Comparison of ENCODE assay signal across 11 cellular contexts in the genomic region with DNA sequence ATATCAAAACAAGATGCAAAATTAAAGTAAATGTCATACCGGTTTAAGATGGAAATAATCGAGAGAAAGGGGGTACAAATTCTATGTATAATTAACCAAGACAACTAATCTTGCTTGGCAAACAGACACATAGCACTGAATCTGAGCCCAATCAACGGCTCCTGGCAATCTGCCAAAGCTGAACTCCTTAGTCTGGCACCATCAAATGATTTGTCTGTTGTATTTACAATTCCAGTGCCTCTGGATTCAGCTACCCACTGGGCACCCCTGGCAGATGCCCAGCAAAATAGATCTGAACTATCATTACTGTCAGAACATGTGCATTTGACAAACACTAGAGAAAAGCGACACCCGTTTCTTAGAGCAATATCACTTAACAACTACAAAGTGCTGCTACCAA. TPM values are rescaled to one million over a fixed set of nuclear protein-coding genes. Genes with fewer than 3 reads are reported as not detected.
DNase-seq lines count a peak whose midpoint lies in the region; ATAC-seq, FAIRE-seq and TF ChIP-seq lines count a peak whose summit lies in the region.
"Had no signal": no experiment of that assay in that cellular context is flagged by ENCODE, and none has a peak within 500 bp of the region (broad histone marks: within the 10 kb centered on the region; RNA-seq: fewer than 3 reads in every experiment).

No MANE protein-coding gene starts in this region.

- H3K27me3 ChIP-seq in suprapubic skin: no peaks in the 10 kb centered on the region
- H3K27me3 ChIP-seq: vagina had no signal

- TF ChIP-seq RAD21 in A549 (conservative IDR thresholded peaks at IDR 0.05 in 1 of 2, IDR thresholded peaks at IDR 0.05 in 1 of 2): no peak

- TF ChIP-seq POLR2A in A549 (IDR thresholded peaks at IDR 0.05; ENCODE audit: low read length) (no peak), suprapubic skin (IDR thresholded peaks at IDR 0.05) (no peak)

- H3K4me3 ChIP-seq in A549 (no peak overlapping the region), suprapubic skin (no peak overlapping the region)
- H3K4me3 ChIP-seq: vagina had no signal

- ATAC-seq in A549: no peak
- ATAC-seq in GM21423 (IDR thresholded peaks at IDR 0.05; ENCODE audit: unreplicated experiment): no peak
- ATAC-seq: activated T-cell treated with anti-CD3 and anti-CD28 coated beads, Interleukin-2, amount 50 U/mL, for 4 hours; natural killer cell treated with Interleukin-12 subunit alpha and Interleukin-12 subunit beta and Interleukin-15 and Interleukin-18, amount 100 ng/mL, for 72 hours had no signal

- H3K9me3 ChIP-seq in A549: no peaks in the 10 kb centered on the region
- H3K9me3 ChIP-seq in suprapubic skin: no peaks in the 10 kb centered on the region
- H3K9me3 ChIP-seq: vagina had no signal

- FAIRE-seq in A549 (lab: Jason Lieb, UNC): no peak

- TF ChIP-seq CTCF in A549 (IDR thresholded peaks at IDR 0.05) (no peak), suprapubic skin (IDR thresholded peaks at IDR 0.05) (no peak)

- peaks cover 17% of the 10 kb centered on the region for H3K4me1 ChIP-seq in A549
- peaks cover 45% of the 10 kb centered on the region for H3K4me1 ChIP-seq in suprapubic skin

- peak overlapping the region; percentile 35; the same call in 2 of the 3 replicates for H3K4me2 ChIP-seq in A549

- H3K27ac ChIP-seq in A549 (no peak overlapping the region), suprapubic skin (no peak overlapping the region)
- H3K27ac ChIP-seq: vagina had no signal

- no peaks in the 10 kb centered on the region for H3K36me3 ChIP-seq in suprapubic skin
- H3K36me3 ChIP-seq: vagina had no signal

- POLR2A ChIA-PET in A549 (lab: Yijun Ruan, JAX): no interaction called here

- 51% methylated on average over 5 of the region's 5 CpGs for WGBS in A549 (ENCODE audit: missing lambda C conversion rate)
- 34% methylated on average over 5 of the region's 5 CpGs for WGBS in suprapubic skin

- TF ChIP-seq EP300 in A549 (IDR thresholded peaks at IDR 0.05) (no peak), suprapubic skin (IDR thresholded peaks at IDR 0.05) (no peak)

- CTCF ChIA-PET in A549 (lab: Yijun Ruan, JAX): no interaction called here

- DNase-seq in A549 (ENCODE audit: low read depth in 1 of 2, low spot score in 1 of 2) (no peak), NCI-H1048 (lab: John Stamatoyannopoulos, UW) (peak; percentile 43), NCI-H69 (lab: John Stamatoyannopoulos, UW) (peak; percentile 98), kidney glomerular epithelial cell (lab: John Stamatoyannopoulos, UW) (peak; percentile 20), suprapubic skin (ENCODE audit: low spot score in 2 of 2) (no peak)
- no peak for DNase-seq in NK-92 treated with Interleukin-12 subunit alpha and Interleukin-12 subunit beta, amount 100 ng/mL, for 24 hours (lab: John Stamatoyannopoulos, UW)
- no peak for DNase-seq in activated CD4-positive, alpha-beta T cell treated with anti-CD3 and anti-CD28 coated beads, Interleukin-2, amount 50 U/mL, for 48 hours
- DNase-seq: activated T-cell treated with anti-CD3 and anti-CD28 coated beads, Interleukin-2, amount 50 U/mL, for 4 hours had no signal

TF ChIP-seq in A549, 52 proteins besides CTCF, POLR2A, EP300 and RAD21:
- TF ChIP-seq NPAS2 (CRISPR knock-in tag; IDR thresholded peaks at IDR 0.05; ENCODE audit: borderline replicate concordance) (no peak), SREBF2 (IDR thresholded peaks at IDR 0.05) (no peak), GATA3 (IDR thresholded peaks at IDR 0.05; ENCODE audit: borderline replicate concordance) (no peak), ZFP36 (IDR thresholded peaks at IDR 0.05; ENCODE audit: borderline replicate concordance, partially characterized antibody) (no peak), PBX3 (IDR thresholded peaks at IDR 0.05) (no peak), SMC3 (IDR thresholded peaks at IDR 0.05) (no peak), TP53 (CRISPR knock-in tag; IDR thresholded peaks at IDR 0.05) (no peak)

RNA-seq across cellular contexts. Expression of gene EGLN3, which starts 7.8 kb away (rescaled TPM):
- polyA plus RNA-seq in A549 (2011; rRNA removed) (15.4 and 27.7 TPM in 2 replicates), A549 (2017; fragmentation: RNase III; extraction: RNeasy Plus Mini Kit Qiagen cat#74134 plus additional on column Dnase treatment) (3.4 to 3.8 TPM (median 3.5 TPM) in 3 replicates)
- 2.1 and 2.8 TPM in 2 replicates for polyA plus RNA-seq in A549 (2012; cell fraction: cytosol; rRNA removed)
- polyA plus RNA-seq in A549 (2012; cell fraction: nucleus; rRNA removed): 2.4 TPM in 2 replicates
- 12.2 and 16.1 TPM in 2 replicates for polyA minus RNA-seq in A549 (2011; rRNA and poly(A)+ RNA removed)
- total RNA-seq in suprapubic skin: 100 to 1,000 TPM in 1 of 4 donors, 10 to 100 TPM in 3; 37.8 to 203 (median 73.2) TPM

Comparison
In these comparisons a context has a peak if more than half of its experiments do, and no peak if none do; other contexts are left out.
1. DNase-seq: peak in NCI-H1048 (single experiment), NCI-H69 (single experiment) and kidney glomerular epithelial cell (single experiment); none in A549 (0 of 2), NK-92 treated with Interleukin-12 subunit alpha and Interleukin-12 subunit beta, amount 100 ng/mL, for 24 hours (single experiment), suprapubic skin (0 of 2) and activated CD4-positive, alpha-beta T cell treated with anti-CD3 and anti-CD28 coated beads, Interleukin-2, amount 50 U/mL, for 48 hours (0 of 2).